Comparison of ENCODE assay signal across 2 cellular contexts in the genomic region with DNA sequence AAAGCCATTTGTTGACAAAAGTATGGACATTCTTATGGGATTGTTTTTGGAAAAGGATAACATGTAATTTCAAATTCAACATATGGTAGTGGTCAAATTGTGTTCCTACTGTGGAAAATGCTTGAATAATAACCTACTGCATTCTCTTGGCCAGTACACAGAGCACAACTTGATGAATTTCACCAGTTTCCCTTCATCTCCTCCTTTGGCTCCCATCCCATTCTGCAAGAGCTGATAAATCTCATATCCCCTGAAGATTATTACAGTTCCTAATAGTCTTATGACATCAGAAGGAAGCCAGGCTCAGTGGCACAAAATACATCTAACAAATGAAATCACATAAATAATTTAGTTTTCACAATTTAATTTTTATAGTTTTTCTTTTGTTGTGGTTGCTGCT.
TF ChIP-seq lines count a peak whose summit lies in the region.

No MANE protein-coding gene starts in this region.

TF ChIP-seq in HepG2, 621 proteins besides CTCF, POLR2A, EP300 and RAD21 (continued from another document):
- TF ChIP-seq SMAD3 (CRISPR knock-in tag; IDR thresholded peaks at IDR 0.05) (no peak), ZNF382 (CRISPR knock-in tag; IDR thresholded peaks at IDR 0.05; ENCODE audit: borderline replicate concordance) (no peak), ZNF569 (CRISPR knock-in tag; IDR thresholded peaks at IDR 0.05; ENCODE audit: borderline replicate concordance) (no peak), MAF1 (CRISPR knock-in tag; IDR thresholded peaks at IDR 0.05; ENCODE audit: borderline replicate concordance) (no peak), ZNF124 (CRISPR knock-in tag; IDR thresholded peaks at IDR 0.05) (no peak), EHMT2 (IDR thresholded peaks at IDR 0.05; ENCODE audit: borderline replicate concordance, low read depth, low read length) (no peak), DNMT3B (CRISPR knock-in tag; conservative IDR thresholded peaks at IDR 0.05) (no peak), ZNF30 (CRISPR knock-in tag; IDR thresholded peaks at IDR 0.05) (no peak)
- TF ChIP-seq, protein P1, sequence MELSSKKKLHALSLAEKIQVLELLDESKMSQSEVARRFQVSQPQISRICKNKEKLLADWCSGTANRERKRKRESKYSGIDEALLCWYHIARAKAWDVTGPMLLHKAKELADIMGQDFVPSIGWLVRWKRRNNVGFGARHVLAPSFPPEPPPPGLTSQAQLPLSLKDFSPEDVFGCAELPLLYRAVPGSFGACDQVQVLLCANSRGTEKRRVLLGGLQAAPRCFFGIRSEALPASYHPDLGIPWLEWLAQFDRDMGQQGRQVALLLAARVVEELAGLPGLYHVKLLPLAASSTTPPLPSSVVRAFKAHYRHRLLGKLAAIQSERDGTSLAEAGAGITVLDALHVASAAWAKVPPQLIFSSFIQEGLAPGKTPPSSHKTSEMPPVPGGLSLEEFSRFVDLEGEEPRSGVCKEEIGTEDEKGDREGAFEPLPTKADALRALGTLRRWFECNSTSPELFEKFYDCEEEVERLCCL (CRISPR knock-in tag; IDR thresholded peaks at IDR 0.05; ENCODE audit: borderline replicate concordance), result no peak

TF ChIP-seq in endothelial cell of umbilical vein, 7 proteins besides CTCF, POLR2A, EP300 and RAD21 (continued from another document):
- TF ChIP-seq, protein P2, sequence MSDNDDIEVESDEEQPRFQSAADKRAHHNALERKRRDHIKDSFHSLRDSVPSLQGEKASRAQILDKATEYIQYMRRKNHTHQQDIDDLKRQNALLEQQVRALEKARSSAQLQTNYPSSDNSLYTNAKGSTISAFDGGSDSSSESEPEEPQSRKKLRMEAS (IDR thresholded peaks at IDR 0.05; ENCODE audit: insufficient read depth, insufficient read length), result no peak
